ENCODE assay signal across 7 cellular contexts in the genomic region with DNA sequence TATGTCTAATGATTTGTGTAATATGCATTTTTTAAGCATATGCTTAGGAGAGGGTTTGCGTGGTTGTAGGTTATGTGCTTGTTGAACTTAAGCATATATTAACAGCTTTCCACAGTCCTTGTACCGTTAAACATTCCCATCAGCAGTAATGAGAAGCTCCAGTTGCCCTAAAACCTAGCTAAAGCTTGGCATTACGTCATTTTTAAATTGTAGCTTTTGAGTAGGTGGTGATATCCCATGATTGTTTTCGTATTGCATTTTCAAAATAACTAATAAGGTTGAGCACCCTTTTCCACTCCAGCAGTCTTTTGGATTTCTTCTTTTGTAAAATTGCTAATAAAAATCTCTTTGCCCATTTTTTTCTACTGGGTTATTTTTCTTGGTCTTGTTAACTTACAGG.
"Had no signal": no experiment of that assay in that cellular context is flagged by ENCODE, and none has a peak within 500 bp of the region (broad histone marks: within the 10 kb centered on the region; RNA-seq: fewer than 3 reads in every experiment).

No MANE protein-coding gene starts in this region.

- DNase-seq: GDM1, GF-D8 had no signal

- FAIRE-seq: G401.6, GM12891, GM12892, GM18507, GM19239 had no signal
